Comparison of ENCODE assay signal across 25 cellular contexts in genomic region chr16:80693553-80693952, GRCh38.
DNase-seq lines count a peak whose midpoint lies in the region; ATAC-seq lines count a peak whose summit lies in the region.
"Had no signal": no experiment of that assay in that cellular context is flagged by ENCODE, and none has a peak within 500 bp of the region (broad histone marks: within the 10 kb centered on the region; RNA-seq: fewer than 3 reads in every experiment).

No MANE protein-coding gene starts in this region.

- H3K9me2 ChIP-seq in GM23248 (ENCODE audit: insufficient read depth): 0 out of 2 replicates have a peak, but pooled peaks cover 3% of the 10 kb centered on the region

- H3K36me3 ChIP-seq in GM23248 (ENCODE audit: low read depth): no peaks in the 10 kb centered on the region
- H3K36me3 ChIP-seq: brain microvascular endothelial cell, esophagus squamous epithelium, heart right ventricle, neural progenitor cell, pancreas had no signal

- peaks cover 36% of the 10 kb centered on the region for H3K79me2 ChIP-seq in GM23248 (ENCODE audit: insufficient read depth)

- H3K9me3 ChIP-seq in GM23248 (ENCODE audit: low read depth): no peaks in the 10 kb centered on the region
- H3K9me3 ChIP-seq: esophagus squamous epithelium, pancreas had no signal

- no peaks in the 10 kb centered on the region for H3F3A ChIP-seq in GM23248 (ENCODE audit: insufficient read depth)

- H3K4me1 ChIP-seq in GM23248 (ENCODE audit: insufficient read depth): no peaks in the 10 kb centered on the region
- H3K4me1 ChIP-seq: esophagus squamous epithelium, heart right ventricle, neural progenitor cell had no signal

- H3K4me3 ChIP-seq in GM23248: no peak overlapping the region
- H3K4me3 ChIP-seq: esophagus squamous epithelium, heart right ventricle, neural progenitor cell, pancreas, skin epidermis had no signal

- no peaks in the 10 kb centered on the region for H3K27me3 ChIP-seq in GM23248 (replicated peaks; ENCODE audit: insufficient read depth)
- H3K27me3 ChIP-seq: brain microvascular endothelial cell, esophagus squamous epithelium, heart right ventricle, pancreas had no signal

- H3K27ac ChIP-seq in GM23248: no peak overlapping the region
- H3K27ac ChIP-seq: brain microvascular endothelial cell, esophagus squamous epithelium, heart right ventricle, neural progenitor cell, pancreas, skin epidermis had no signal

- no peak overlapping the region for H3K9ac ChIP-seq in GM23248
- H3K9ac ChIP-seq: neural progenitor cell had no signal

- peak; percentile 21 to 34 for DNase-seq in activated T-cell treated with anti-CD3 and anti-CD28 coated beads, Interleukin-2, amount 50 U/mL, for 72 hours
- DNase-seq in activated T-cell treated with anti-CD3 and anti-CD28 coated beads for 4 hours (no peak), GM23248 (peak; percentile 9), head of caudate nucleus (no peak), sciatic nerve (ENCODE audit: low spot score) (no peak)
- no peak for DNase-seq in activated T-helper 1 cell treated with anti-CD3 and anti-CD28 coated beads, Interleukin-12 subunit alpha, Interleukin-12 subunit beta, Interleukin-2, Interleukin-4 antibody, amounts not matched to agents 30 ng/mL and 10 ng/mL and 1 ng/mL, durations not matched to agents 14 hours and 24 hours and 36 hours (ENCODE audit: low spot score)
- peak; percentile 30 for DNase-seq in stimulated activated CD8-positive, alpha-beta memory T cell treated with anti-CD3 and anti-CD28 coated beads, Interleukin-4, amount 100 ng/mL, for 48 hours
- DNase-seq: activated gamma-delta T cell, amniotic stem cell, brain microvascular endothelial cell, esophagus squamous epithelium, foreskin melanocyte, heart right ventricle, kidney, left ventricle myocardium superior, NCI-H1048, NCI-H2107, NCI-H345, NCI-H69, pancreas, T-helper 17 cell had no signal

- H3K9me3 Mint-ChIP-seq in activated T-cell treated with anti-CD3 and anti-CD28 coated beads, Interleukin-2, amount 50 U/mL, for 72 hours: peaks cover 4% of the 10 kb centered on the region in 2 donors
- H3K9me3 Mint-ChIP-seq in activated T-helper 1 cell treated with anti-CD3 and anti-CD28 coated beads, Interleukin-12 subunit alpha, Interleukin-12 subunit beta, Interleukin-2, Interleukin-4 antibody, amounts not matched to agents 30 ng/mL and 10 ng/mL and 1 ng/mL, durations not matched to agents 14 hours and 24 hours and 36 hours: peaks cover 19% of the 10 kb centered on the region
- H3K9me3 Mint-ChIP-seq: neural progenitor cell had no signal

- ATAC-seq in activated T-cell treated with anti-CD3 and anti-CD28 coated beads, Interleukin-2, amount 50 U/mL, for 72 hours (replicated peaks in 1 of 2): peak; percentile 80 to 83
- no peak for ATAC-seq in sciatic nerve
- ATAC-seq: heart right ventricle, left ventricle myocardium superior, pancreas, Right ventricle myocardium inferior, SK-N-SH treated with all-trans-retinoic acid at 6 μM for 48 hours, T-helper 17 cell had no signal

- no peak overlapping the region for H3K27ac Mint-ChIP-seq in activated T-cell treated with anti-CD3 and anti-CD28 coated beads, Interleukin-2, amount 50 U/mL, for 72 hours
- peak overlapping the region; percentile 71 for H3K27ac Mint-ChIP-seq in activated T-helper 1 cell treated with anti-CD3 and anti-CD28 coated beads, Interleukin-12 subunit alpha, Interleukin-12 subunit beta, Interleukin-2, Interleukin-4 antibody, amounts not matched to agents 30 ng/mL and 10 ng/mL and 1 ng/mL, durations not matched to agents 14 hours and 24 hours and 36 hours
- H3K27ac Mint-ChIP-seq: neural progenitor cell, T-helper 17 cell had no signal

- WGBS in GM23248 (ENCODE audit: low coverage in 1 of 2, low lambda C conversion rate in 2 of 2, missing lambda C conversion rate in 2 of 2), 2 experiments: 70% methylated on average over 4 of the region's 4 CpGs

- H3K4me2 ChIP-seq in GM23248 (ENCODE audit: unreplicated experiment): no peak overlapping the region
- H3K4me2 ChIP-seq: neural progenitor cell had no signal

- in situ Hi-C loops in GM23248 (cut with MboI): no loop called here

- peaks cover 2 to 3% of the 10 kb centered on the region in 2 donors for H3K36me3 Mint-ChIP-seq in activated T-cell treated with anti-CD3 and anti-CD28 coated beads, Interleukin-2, amount 50 U/mL, for 72 hours (ENCODE audit: insufficient read depth in 2 of 2)
- peaks cover 27% of the 10 kb centered on the region for H3K36me3 Mint-ChIP-seq in activated T-helper 1 cell treated with anti-CD3 and anti-CD28 coated beads, Interleukin-12 subunit alpha, Interleukin-12 subunit beta, Interleukin-2, Interleukin-4 antibody, amounts not matched to agents 30 ng/mL and 10 ng/mL and 1 ng/mL, durations not matched to agents 14 hours and 24 hours and 36 hours (ENCODE audit: low read depth)
- H3K36me3 Mint-ChIP-seq: neural progenitor cell had no signal

- no peaks in the 10 kb centered on the region for H3K27me3 Mint-ChIP-seq in activated T-cell treated with anti-CD3 and anti-CD28 coated beads, Interleukin-2, amount 50 U/mL, for 72 hours (ENCODE audit: low read depth)
- peaks cover 1% of the 10 kb centered on the region for H3K27me3 Mint-ChIP-seq in activated T-helper 1 cell treated with anti-CD3 and anti-CD28 coated beads, Interleukin-12 subunit alpha, Interleukin-12 subunit beta, Interleukin-2, Interleukin-4 antibody, amounts not matched to agents 30 ng/mL and 10 ng/mL and 1 ng/mL, durations not matched to agents 14 hours and 24 hours and 36 hours (ENCODE audit: insufficient read depth)
- H3K27me3 Mint-ChIP-seq: T-helper 17 cell had no signal

- intact Hi-C loops in activated T-helper 1 cell treated with anti-CD3 and anti-CD28 coated beads, Interleukin-12 subunit alpha, Interleukin-12 subunit beta, Interleukin-2, Interleukin-4 antibody, amounts not matched to agents 30 ng/mL and 10 ng/mL and 1 ng/mL, durations not matched to agents 14 hours and 24 hours and 36 hours (cut with micrococcal nuclease): loop anchor here (1.0 to 2.0 kb wide), 5 partner anchors 45 to 167 kb away; no protein-coding TSS in a partner anchor
- intact Hi-C loops in head of caudate nucleus (cut with DNase I): no loop called here
- intact Hi-C loops in sciatic nerve (cut with DNase I): no loop called here

- H4K20me1 ChIP-seq in GM23248 (ENCODE audit: insufficient read depth): no peaks in the 10 kb centered on the region; the same call in 1 of the 2 replicates

- no peak overlapping the region for H2AFZ ChIP-seq in GM23248
- H2AFZ ChIP-seq: neural progenitor cell had no signal

- peak overlapping the region in 1 of 2 donors; percentile 63 for H3K4me3 Mint-ChIP-seq in activated T-cell treated with anti-CD3 and anti-CD28 coated beads, Interleukin-2, amount 50 U/mL, for 72 hours
- no peak overlapping the region for H3K4me3 Mint-ChIP-seq in activated T-helper 1 cell treated with anti-CD3 and anti-CD28 coated beads, Interleukin-12 subunit alpha, Interleukin-12 subunit beta, Interleukin-2, Interleukin-4 antibody, amounts not matched to agents 30 ng/mL and 10 ng/mL and 1 ng/mL, durations not matched to agents 14 hours and 24 hours and 36 hours
- H3K4me3 Mint-ChIP-seq: neural progenitor cell, T-helper 17 cell had no signal

- peaks cover 23% of the 10 kb centered on the region for H3K4me1 Mint-ChIP-seq in activated T-cell treated with anti-CD3 and anti-CD28 coated beads, Interleukin-2, amount 50 U/mL, for 72 hours (ENCODE audit: low read depth)
- peaks cover 83% of the 10 kb centered on the region for H3K4me1 Mint-ChIP-seq in activated T-helper 1 cell treated with anti-CD3 and anti-CD28 coated beads, Interleukin-12 subunit alpha, Interleukin-12 subunit beta, Interleukin-2, Interleukin-4 antibody, amounts not matched to agents 30 ng/mL and 10 ng/mL and 1 ng/mL, durations not matched to agents 14 hours and 24 hours and 36 hours (ENCODE audit: low read depth)
- H3K4me1 Mint-ChIP-seq: neural progenitor cell had no signal

Comparison
In these comparisons a context has a peak if more than half of its experiments do, and no peak if none do; other contexts are left out.
1. DNase-seq: peak in activated T-cell treated with anti-CD3 and anti-CD28 coated beads, Interleukin-2, amount 50 U/mL, for 72 hours (2 of 2), GM23248 (single experiment) and stimulated activated CD8-positive, alpha-beta memory T cell treated with anti-CD3 and anti-CD28 coated beads, Interleukin-4, amount 100 ng/mL, for 48 hours (single experiment); none in activated T-cell treated with anti-CD3 and anti-CD28 coated beads for 4 hours (single experiment), activated T-helper 1 cell treated with anti-CD3 and anti-CD28 coated beads, Interleukin-12 subunit alpha, Interleukin-12 subunit beta, Interleukin-2, Interleukin-4 antibody, amounts not matched to agents 30 ng/mL and 10 ng/mL and 1 ng/mL, durations not matched to agents 14 hours and 24 hours and 36 hours (single experiment), head of caudate nucleus (0 of 42) and sciatic nerve (single experiment).